ENCODE assay signal across 1 cellular context in the genomic region with DNA sequence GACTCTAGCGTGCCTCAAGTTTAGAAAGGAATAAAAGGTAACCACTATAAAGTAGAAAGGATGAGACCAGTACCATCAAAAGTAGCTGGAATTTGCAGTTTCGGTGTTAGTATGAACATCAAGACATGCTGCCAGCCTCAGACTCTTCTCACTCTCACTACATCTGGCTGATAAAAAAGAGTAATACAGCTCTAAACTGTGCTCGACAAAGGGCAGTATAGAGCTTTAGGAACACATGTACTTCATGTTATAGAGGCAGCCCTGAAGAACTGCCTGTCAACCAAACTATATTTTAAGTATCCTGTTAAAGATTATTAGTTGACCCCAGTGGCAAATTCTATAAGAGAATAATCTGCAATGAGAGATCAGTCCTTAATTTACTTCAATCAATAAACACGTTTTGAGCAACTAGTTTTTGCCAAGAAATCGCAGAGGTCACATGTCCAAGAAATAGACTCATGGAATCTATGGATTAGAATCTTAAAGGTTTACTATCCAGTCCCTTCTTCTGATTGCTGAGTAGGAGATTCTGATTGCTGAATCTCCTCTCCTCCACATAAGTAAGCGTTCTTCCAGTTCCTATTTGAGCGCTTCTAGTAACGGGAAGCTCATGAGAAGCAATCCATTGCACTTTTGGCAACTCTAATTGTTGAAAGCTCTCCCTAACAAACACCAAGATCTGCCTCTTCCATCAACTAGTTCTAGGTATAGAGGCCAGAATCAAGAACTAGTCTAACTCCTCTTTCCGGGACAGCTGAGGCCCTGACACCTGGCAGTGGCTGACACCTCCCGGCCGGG.
TF ChIP-seq lines count a peak whose summit lies in the region.

No MANE protein-coding gene starts in this region.

TF ChIP-seq in HepG2, 621 proteins besides CTCF, POLR2A, EP300 and RAD21 (continued from another document):
- TF ChIP-seq ZNF263 (CRISPR knock-in tag; IDR thresholded peaks at IDR 0.05) = no peak
- TF ChIP-seq, protein P1, sequence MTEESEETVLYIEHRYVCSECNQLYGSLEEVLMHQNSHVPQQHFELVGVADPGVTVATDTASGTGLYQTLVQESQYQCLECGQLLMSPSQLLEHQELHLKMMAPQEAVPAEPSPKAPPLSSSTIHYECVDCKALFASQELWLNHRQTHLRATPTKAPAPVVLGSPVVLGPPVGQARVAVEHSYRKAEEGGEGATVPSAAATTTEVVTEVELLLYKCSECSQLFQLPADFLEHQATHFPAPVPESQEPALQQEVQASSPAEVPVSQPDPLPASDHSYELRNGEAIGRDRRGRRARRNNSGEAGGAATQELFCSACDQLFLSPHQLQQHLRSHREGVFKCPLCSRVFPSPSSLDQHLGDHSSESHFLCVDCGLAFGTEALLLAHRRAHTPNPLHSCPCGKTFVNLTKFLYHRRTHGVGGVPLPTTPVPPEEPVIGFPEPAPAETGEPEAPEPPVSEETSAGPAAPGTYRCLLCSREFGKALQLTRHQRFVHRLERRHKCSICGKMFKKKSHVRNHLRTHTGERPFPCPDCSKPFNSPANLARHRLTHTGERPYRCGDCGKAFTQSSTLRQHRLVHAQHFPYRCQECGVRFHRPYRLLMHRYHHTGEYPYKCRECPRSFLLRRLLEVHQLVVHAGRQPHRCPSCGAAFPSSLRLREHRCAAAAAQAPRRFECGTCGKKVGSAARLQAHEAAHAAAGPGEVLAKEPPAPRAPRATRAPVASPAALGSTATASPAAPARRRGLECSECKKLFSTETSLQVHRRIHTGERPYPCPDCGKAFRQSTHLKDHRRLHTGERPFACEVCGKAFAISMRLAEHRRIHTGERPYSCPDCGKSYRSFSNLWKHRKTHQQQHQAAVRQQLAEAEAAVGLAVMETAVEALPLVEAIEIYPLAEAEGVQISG (CRISPR knock-in tag; IDR thresholded peaks at IDR 0.05) = no peak
- 0 out of 2 replicates have a peak, but pooled peaks have one; percentile 2 for TF ChIP-seq FOSL1 (CRISPR knock-in tag; IDR thresholded peaks at IDR 0.05; ENCODE audit: borderline replicate concordance)
- TF ChIP-seq, protein P2, sequence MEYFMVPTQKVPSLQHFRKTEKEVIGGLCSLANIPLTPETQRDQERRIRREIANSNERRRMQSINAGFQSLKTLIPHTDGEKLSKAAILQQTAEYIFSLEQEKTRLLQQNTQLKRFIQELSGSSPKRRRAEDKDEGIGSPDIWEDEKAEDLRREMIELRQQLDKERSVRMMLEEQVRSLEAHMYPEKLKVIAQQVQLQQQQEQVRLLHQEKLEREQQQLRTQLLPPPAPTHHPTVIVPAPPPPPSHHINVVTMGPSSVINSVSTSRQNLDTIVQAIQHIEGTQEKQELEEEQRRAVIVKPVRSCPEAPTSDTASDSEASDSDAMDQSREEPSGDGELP (IDR thresholded peaks at IDR 0.05; ENCODE audit: borderline replicate concordance, low read depth) = peak; percentile 22; the same call in 1 of the 2 replicates
- no peak for TF ChIP-seq ZSCAN25 (CRISPR knock-in tag; IDR thresholded peaks at IDR 0.05)
- TF ChIP-seq HDAC1 (CRISPR knock-in tag; IDR thresholded peaks at IDR 0.05) = no peak
- TF ChIP-seq EED (CRISPR knock-in tag; IDR thresholded peaks at IDR 0.05) = no peak
- TF ChIP-seq RFX3 (CRISPR knock-in tag; IDR thresholded peaks at IDR 0.05) = no peak
- no peak for TF ChIP-seq STAG1 (CRISPR knock-in tag; IDR thresholded peaks at IDR 0.05)
- TF ChIP-seq U2AF2 (IDR thresholded peaks at IDR 0.05; ENCODE audit: low read depth, low read length) = 0 out of 2 replicates have a peak, but pooled peaks have one; percentile 5
